ENCODE assay signal across 2 cellular contexts in the genomic region with DNA sequence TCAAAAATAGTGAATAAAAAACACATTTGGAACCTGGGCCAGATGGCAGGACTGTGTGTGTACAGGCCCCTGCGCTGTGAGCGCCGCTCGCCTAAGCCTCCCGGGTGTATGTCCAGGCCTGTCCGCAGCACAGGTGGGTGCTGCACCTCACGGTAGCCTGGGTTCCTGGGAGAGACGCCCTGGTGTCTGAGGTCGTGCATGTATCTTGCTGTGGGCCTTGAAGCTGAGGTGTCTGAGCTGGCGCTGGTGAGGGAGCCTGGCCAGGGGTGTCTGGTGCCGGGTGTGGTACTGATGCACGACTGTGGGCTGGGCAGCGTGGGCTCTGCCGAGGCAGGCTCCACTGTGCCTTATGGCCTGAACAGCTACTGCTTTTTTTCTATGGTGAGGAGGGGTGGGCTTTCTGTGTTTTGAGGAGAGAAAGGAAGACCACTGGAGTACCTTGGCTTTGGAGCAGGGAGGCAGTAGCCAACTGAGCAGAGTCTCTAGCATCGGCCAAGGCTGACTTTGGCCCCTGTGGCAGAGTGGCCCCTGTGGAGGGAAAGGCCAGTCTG.
A peak's percentile ranks its signal among the peaks of the same experiment; 100 is the strongest.
TF ChIP-seq lines count a peak whose summit lies in the region.

No MANE protein-coding gene starts in this region.

TF ChIP-seq in GM23338, 12 proteins besides CTCF, POLR2A, EP300 and RAD21:
- no peak for TF ChIP-seq JUNB (IDR thresholded peaks at IDR 0.05; ENCODE audit: unreplicated experiment)
- no peak; the same call in 1 of the 2 replicates for TF ChIP-seq POLR2AphosphoS5 (IDR thresholded peaks at IDR 0.05; ENCODE audit: low read depth)
- no peak for TF ChIP-seq EZH2phosphoT487 (IDR thresholded peaks at IDR 0.05; ENCODE audit: unreplicated experiment)
TF ChIP-seq in GM23338: peak in this region for 0.

TF ChIP-seq in K562, 482 proteins besides CTCF, POLR2A, EP300 and RAD21 (continues in another document):
- TF ChIP-seq ZNF384 (IDR thresholded peaks at IDR 0.05; ENCODE audit: low read depth, low read length) (no peak), SMARCB1 (IDR thresholded peaks at IDR 0.05; ENCODE audit: insufficient read length, low read depth) (no peak), ZNF717 (CRISPR knock-in tag; IDR thresholded peaks at IDR 0.05) (no peak), ELF1 (tag; IDR thresholded peaks at IDR 0.05) (no peak), HNRNPUL1 (IDR thresholded peaks at IDR 0.05; ENCODE audit: low read length) (peak; percentile 10; the same call in 1 of the 2 replicates), THRAP3 (IDR thresholded peaks at IDR 0.05; ENCODE audit: borderline replicate concordance) (peak; percentile 83; the same call in 1 of the 2 replicates), DPF2 (IDR thresholded peaks at IDR 0.05) (no peak), ELK1 (CRISPR knock-in tag; IDR thresholded peaks at IDR 0.05) (no peak), ZNF124 (CRISPR knock-in tag; IDR thresholded peaks at IDR 0.05) (no peak), PML (IDR thresholded peaks at IDR 0.05; ENCODE audit: low read length) (0 out of 2 replicates have a peak, but pooled peaks have one; percentile 56), SIRT6 (IDR thresholded peaks at IDR 0.05; ENCODE audit: low read depth, low read length) (peak; percentile 68), ZNF140 (CRISPR knock-in tag; IDR thresholded peaks at IDR 0.05) (no peak), MYC (IDR thresholded peaks at IDR 0.05; ENCODE audit: low read depth, low read length) (no peak), MYC (CRISPR knock-in tag; IDR thresholded peaks at IDR 0.05; ENCODE audit: borderline replicate concordance, low read depth) (no peak), TGIF2 (CRISPR knock-in tag; IDR thresholded peaks at IDR 0.05) (no peak), HNRNPL (IDR thresholded peaks at IDR 0.05; ENCODE audit: low read depth, low read length) (peak; percentile 9; the same call in 1 of the 2 replicates), ZSCAN32 (CRISPR knock-in tag; IDR thresholded peaks at IDR 0.05) (no peak), TOE1 (IDR thresholded peaks at IDR 0.05; ENCODE audit: borderline replicate concordance) (0 out of 2 replicates have a peak, but pooled peaks have one; percentile 13), TOE1 (CRISPR knock-in tag; IDR thresholded peaks at IDR 0.05; ENCODE audit: borderline replicate concordance, low read depth) (no peak), ETS1 (conservative IDR thresholded peaks at IDR 0.05; ENCODE audit: control insufficient read depth, low read depth, low read length) (0 out of 2 replicates have a peak, but pooled peaks have one; percentile 37), ZFP91 (CRISPR knock-in tag; IDR thresholded peaks at IDR 0.05) (no peak), BMI1 (IDR thresholded peaks at IDR 0.05; ENCODE audit: low read length) (no peak), TAF15 (IDR thresholded peaks at IDR 0.05; ENCODE audit: low read depth, low read length) (peak; percentile 88; the same call in 1 of the 2 replicates), ZNF121 (CRISPR knock-in tag; conservative IDR thresholded peaks at IDR 0.05) (no peak), ZNF347 (CRISPR knock-in tag; IDR thresholded peaks at IDR 0.05; ENCODE audit: low read depth) (peak; percentile 51; the same call in 1 of the 2 replicates), PHB (CRISPR knock-in tag; IDR thresholded peaks at IDR 0.05) (0 out of 2 replicates have a peak, but pooled peaks have one; percentile 13), E2F5 (CRISPR knock-in tag; IDR thresholded peaks at IDR 0.05) (no peak), SMARCA5 (IDR thresholded peaks at IDR 0.05) (no peak), BCOR (IDR thresholded peaks at IDR 0.05) (no peak), ZNF518B (CRISPR knock-in tag; IDR thresholded peaks at IDR 0.05) (no peak), ZNF507 (tag; conservative IDR thresholded peaks at IDR 0.05) (no peak), ZBTB5 (IDR thresholded peaks at IDR 0.05) (no peak), TRIM28 (IDR thresholded peaks at IDR 0.05) (no peak), RB1 (IDR thresholded peaks at IDR 0.05; ENCODE audit: low read depth) (peak; percentile 22; the same call in 1 of the 2 replicates), NR2C2 (CRISPR knock-in tag; IDR thresholded peaks at IDR 0.05) (no peak), NR2C2 (tag; IDR thresholded peaks at IDR 0.05) (no peak), RFX1 (IDR thresholded peaks at IDR 0.05) (no peak)
- TF ChIP-seq, protein P1, sequence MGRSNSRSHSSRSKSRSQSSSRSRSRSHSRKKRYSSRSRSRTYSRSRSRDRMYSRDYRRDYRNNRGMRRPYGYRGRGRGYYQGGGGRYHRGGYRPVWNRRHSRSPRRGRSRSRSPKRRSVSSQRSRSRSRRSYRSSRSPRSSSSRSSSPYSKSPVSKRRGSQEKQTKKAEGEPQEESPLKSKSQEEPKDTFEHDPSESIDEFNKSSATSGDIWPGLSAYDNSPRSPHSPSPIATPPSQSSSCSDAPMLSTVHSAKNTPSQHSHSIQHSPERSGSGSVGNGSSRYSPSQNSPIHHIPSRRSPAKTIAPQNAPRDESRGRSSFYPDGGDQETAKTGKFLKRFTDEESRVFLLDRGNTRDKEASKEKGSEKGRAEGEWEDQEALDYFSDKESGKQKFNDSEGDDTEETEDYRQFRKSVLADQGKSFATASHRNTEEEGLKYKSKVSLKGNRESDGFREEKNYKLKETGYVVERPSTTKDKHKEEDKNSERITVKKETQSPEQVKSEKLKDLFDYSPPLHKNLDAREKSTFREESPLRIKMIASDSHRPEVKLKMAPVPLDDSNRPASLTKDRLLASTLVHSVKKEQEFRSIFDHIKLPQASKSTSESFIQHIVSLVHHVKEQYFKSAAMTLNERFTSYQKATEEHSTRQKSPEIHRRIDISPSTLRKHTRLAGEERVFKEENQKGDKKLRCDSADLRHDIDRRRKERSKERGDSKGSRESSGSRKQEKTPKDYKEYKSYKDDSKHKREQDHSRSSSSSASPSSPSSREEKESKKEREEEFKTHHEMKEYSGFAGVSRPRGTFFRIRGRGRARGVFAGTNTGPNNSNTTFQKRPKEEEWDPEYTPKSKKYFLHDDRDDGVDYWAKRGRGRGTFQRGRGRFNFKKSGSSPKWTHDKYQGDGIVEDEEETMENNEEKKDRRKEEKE (IDR thresholded peaks at IDR 0.05; ENCODE audit: borderline replicate concordance in 1 of 2, control insufficient read depth in 1 of 2, low read depth in 2 of 2, low read length in 1 of 2), result peak in 1 of 2 experiments; percentile 85; a peak in 1 of 4 replicates
- TF ChIP-seq, protein P2, sequence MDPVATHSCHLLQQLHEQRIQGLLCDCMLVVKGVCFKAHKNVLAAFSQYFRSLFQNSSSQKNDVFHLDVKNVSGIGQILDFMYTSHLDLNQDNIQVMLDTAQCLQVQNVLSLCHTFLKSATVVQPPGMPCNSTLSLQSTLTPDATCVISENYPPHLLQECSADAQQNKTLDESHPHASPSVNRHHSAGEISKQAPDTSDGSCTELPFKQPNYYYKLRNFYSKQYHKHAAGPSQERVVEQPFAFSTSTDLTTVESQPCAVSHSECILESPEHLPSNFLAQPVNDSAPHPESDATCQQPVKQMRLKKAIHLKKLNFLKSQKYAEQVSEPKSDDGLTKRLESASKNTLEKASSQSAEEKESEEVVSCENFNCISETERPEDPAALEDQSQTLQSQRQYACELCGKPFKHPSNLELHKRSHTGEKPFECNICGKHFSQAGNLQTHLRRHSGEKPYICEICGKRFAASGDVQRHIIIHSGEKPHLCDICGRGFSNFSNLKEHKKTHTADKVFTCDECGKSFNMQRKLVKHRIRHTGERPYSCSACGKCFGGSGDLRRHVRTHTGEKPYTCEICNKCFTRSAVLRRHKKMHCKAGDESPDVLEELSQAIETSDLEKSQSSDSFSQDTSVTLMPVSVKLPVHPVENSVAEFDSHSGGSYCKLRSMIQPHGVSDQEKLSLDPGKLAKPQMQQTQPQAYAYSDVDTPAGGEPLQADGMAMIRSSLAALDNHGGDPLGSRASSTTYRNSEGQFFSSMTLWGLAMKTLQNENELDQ (CRISPR knock-in tag; IDR thresholded peaks at IDR 0.05; ENCODE audit: borderline replicate concordance), result no peak
- TF ChIP-seq, protein P3, sequence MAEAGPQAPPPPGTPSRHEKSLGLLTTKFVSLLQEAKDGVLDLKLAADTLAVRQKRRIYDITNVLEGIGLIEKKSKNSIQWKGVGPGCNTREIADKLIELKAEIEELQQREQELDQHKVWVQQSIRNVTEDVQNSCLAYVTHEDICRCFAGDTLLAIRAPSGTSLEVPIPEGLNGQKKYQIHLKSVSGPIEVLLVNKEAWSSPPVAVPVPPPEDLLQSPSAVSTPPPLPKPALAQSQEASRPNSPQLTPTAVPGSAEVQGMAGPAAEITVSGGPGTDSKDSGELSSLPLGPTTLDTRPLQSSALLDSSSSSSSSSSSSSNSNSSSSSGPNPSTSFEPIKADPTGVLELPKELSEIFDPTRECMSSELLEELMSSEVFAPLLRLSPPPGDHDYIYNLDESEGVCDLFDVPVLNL (CRISPR knock-in tag; IDR thresholded peaks at IDR 0.05; ENCODE audit: low read depth), result no peak
